15 cellular contexts compared by ENCODE assay signal in the genomic region with DNA sequence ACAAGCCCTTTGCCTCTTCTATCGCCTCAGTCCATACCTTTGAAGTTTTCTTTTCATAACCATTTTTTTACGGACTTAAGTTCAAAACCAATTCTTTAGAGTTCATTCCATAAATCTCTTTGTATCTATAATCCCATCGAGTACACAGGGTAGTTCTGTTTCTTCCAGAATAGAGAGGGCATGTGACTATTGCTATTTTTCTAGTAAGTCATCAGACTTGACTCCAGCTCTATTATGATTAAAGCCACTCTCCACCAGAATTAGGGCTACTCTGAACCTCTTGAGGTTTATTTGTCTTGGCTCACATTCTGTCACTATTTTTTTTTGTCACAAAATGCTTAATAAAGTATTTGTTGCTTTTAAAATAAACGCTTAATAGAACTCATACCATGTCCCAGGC.
DNase-seq lines count a peak whose midpoint lies in the region; ATAC-seq and TF ChIP-seq lines count a peak whose summit lies in the region.
"Had no signal": no experiment of that assay in that cellular context is flagged by ENCODE, and none has a peak within 500 bp of the region (broad histone marks: within the 10 kb centered on the region; RNA-seq: fewer than 3 reads in every experiment).

No MANE protein-coding gene starts in this region.

- no peaks in the 10 kb centered on the region for H3K36me3 ChIP-seq in thyroid gland
- H3K36me3 ChIP-seq: HAP-1 had no signal

- no peak for ATAC-seq in HG02623 (IDR thresholded peaks at IDR 0.05; ENCODE audit: unreplicated experiment)

- in situ Hi-C loops in SK-MEL-5 (cut with HindIII; ENCODE audit: low pct_unique_long_range_greater_than_20kb, low sequenced_read_pairs) = no loop called here

- peaks cover 48 to 54% of the 10 kb centered on the region in 2 donors for H3K4me1 ChIP-seq in thyroid gland
- H3K4me1 ChIP-seq: HAP-1 had no signal

- TF ChIP-seq POLR2A in thyroid gland (IDR thresholded peaks at IDR 0.05) = no peak

- H3K27ac ChIP-seq in thyroid gland = peak overlapping the region; percentile 77 to 96 (median 91)

- no peaks in the 10 kb centered on the region for H3K27me3 ChIP-seq in thyroid gland

- H3K9me3 ChIP-seq in thyroid gland = no peaks in the 10 kb centered on the region
- H3K9me3 ChIP-seq: HAP-1 had no signal

- 37 to 41% methylated on average over 4 of the region's 4 CpGs for WGBS in thyroid gland, 2 donors

- intact Hi-C loops in thyroid gland (cut with DNase I) = no loop called here

- DNase-seq in NCI-H1092 treated with DMSO at 0.1 percent for 48 hours (lab: John Stamatoyannopoulos, UW) (peak; percentile 6), NCI-H1092 (lab: John Stamatoyannopoulos, UW) (no peak), SK-MEL-5 (ENCODE audit: low read depth, low spot score) (peak; percentile 47), hepatic stellate cell (ENCODE audit: low spot score) (peak; percentile 8), thyroid gland (no peak)
- no peak for DNase-seq in stimulated activated naive CD4-positive, alpha-beta T cell (lab: John Stamatoyannopoulos, UW)
- DNase-seq: C1 segment of cervical spinal cord; Calu3; CD4-positive, alpha-beta memory T cell; COR-L47; DND-41; GOT3; HFFc6 had no signal

- TF ChIP-seq CTCF in thyroid gland (IDR thresholded peaks at IDR 0.05) = no peak

- H3K4me3 ChIP-seq in thyroid gland (replicated peaks in 1 of 3) = no peak overlapping the region
- H3K4me3 ChIP-seq: HAP-1 had no signal

Comparison
In these comparisons a context has a peak if more than half of its experiments do, and no peak if none do; other contexts are left out.
1. DNase-seq: peak in NCI-H1092 treated with DMSO at 0.1 percent for 48 hours (single experiment), SK-MEL-5 (single experiment) and hepatic stellate cell (single experiment); none in NCI-H1092 (single experiment), thyroid gland (0 of 2) and stimulated activated naive CD4-positive, alpha-beta T cell (0 of 6).